In the genomic region with DNA sequence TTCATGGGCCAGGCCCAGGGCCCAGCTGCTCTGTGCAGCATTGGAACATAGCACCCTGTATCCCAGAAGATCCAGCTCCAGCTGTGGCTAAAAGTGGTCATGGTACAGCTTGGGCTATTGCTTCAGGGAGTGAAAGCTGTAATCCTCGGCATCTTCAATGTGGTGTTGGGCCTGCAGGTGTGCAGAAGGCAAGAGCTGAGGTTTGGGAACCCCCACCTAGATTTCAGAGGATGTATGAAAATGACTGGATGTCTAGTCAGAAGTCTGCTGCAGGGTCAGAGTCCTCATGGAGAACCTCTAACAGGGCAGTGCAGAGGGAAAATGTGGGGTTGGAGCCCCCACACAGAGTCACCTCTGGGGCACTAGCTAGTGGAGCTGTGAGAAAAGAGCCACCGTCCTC, we compare ENCODE assay signal across 29 cellular contexts.
DNase-seq lines count a peak whose midpoint lies in the region; ATAC-seq and TF ChIP-seq lines count a peak whose summit lies in the region.
"Had no signal": no experiment of that assay in that cellular context is flagged by ENCODE, and none has a peak within 500 bp of the region (broad histone marks: within the 10 kb centered on the region; RNA-seq: fewer than 3 reads in every experiment).

No MANE protein-coding gene starts in this region.

- peaks cover 0 to 13% (median 6%) of the 10 kb centered on the region in 8 donors for H3K9me3 Mint-ChIP-seq in CD4-positive, alpha-beta memory T cell

- no peaks in the 10 kb centered on the region for H3K36me3 ChIP-seq in left lung
- H3K36me3 ChIP-seq in CD4-positive, alpha-beta memory T cell (ENCODE audit: insufficient read depth, low read length): no peaks in the 10 kb centered on the region
- H3K36me3 ChIP-seq in right lobe of liver: no peaks in the 10 kb centered on the region
- H3K36me3 ChIP-seq: BLaER1 treated with 17β-estradiol and CSF1 and Interleukin-3, amounts not matched to agents 10 nM and 100 nM; esophagus muscularis mucosa; sigmoid colon; thyroid gland; WERI-Rb-1 had no signal

- H3K4me3 Mint-ChIP-seq in CD4-positive, alpha-beta memory T cell: no peak overlapping the region
- H3K4me3 Mint-ChIP-seq: endodermal cell; stimulated activated naive CD8-positive, alpha-beta T cell treated with anti-CD3 and anti-CD28 coated beads, Interleukin-15, Interleukin-2, amounts not matched to agents 100 ng/mL and 50 ng/mL, for 24 hours had no signal

- ATAC-seq in GM18858 (IDR thresholded peaks at IDR 0.05; ENCODE audit: unreplicated experiment): peak; percentile 51
- ATAC-seq in GM21515 (IDR thresholded peaks at IDR 0.05; ENCODE audit: unreplicated experiment): peak; percentile 39
- peak; percentile 42 for ATAC-seq in HG02884 (IDR thresholded peaks at IDR 0.05; ENCODE audit: unreplicated experiment)
- peak; percentile 46 for ATAC-seq in HG03565 (IDR thresholded peaks at IDR 0.05; ENCODE audit: unreplicated experiment)
- no peak for ATAC-seq in left lung
- ATAC-seq in right lobe of liver: no peak
- ATAC-seq: HepG2, left cardiac atrium had no signal

- H3K4me1 Mint-ChIP-seq in CD4-positive, alpha-beta memory T cell: peaks cover 8 to 16% (median 13%) of the 10 kb centered on the region in 4 donors
- H3K4me1 Mint-ChIP-seq: endodermal cell had no signal

- POLR2A ChIA-PET in CD4-positive, alpha-beta memory T cell (lab: Charles Lee; ENCODE audit: partially characterized antibody): no interaction called here

- intact Hi-C loops in left lung (cut with DNase I) (no loop called here), right lobe of liver (cut with DNase I) (no loop called here)
- intact Hi-C loops in CD4-positive, alpha-beta memory T cell (cut with micrococcal nuclease): no loop called here

- H3K27ac Mint-ChIP-seq in CD4-positive, alpha-beta memory T cell: no peak overlapping the region
- H3K27ac Mint-ChIP-seq: endodermal cell; progenitor cell of endocrine pancreas; stimulated activated naive CD8-positive, alpha-beta T cell treated with anti-CD3 and anti-CD28 coated beads, Interleukin-15, Interleukin-2, amounts not matched to agents 100 ng/mL and 50 ng/mL, for 24 hours had no signal

- H3K4me3 ChIP-seq in left lung: no peak overlapping the region
- no peak overlapping the region for H3K4me3 ChIP-seq in CD4-positive, alpha-beta memory T cell (ENCODE audit: low read length in 2 of 2)
- no peak overlapping the region for H3K4me3 ChIP-seq in right lobe of liver
- H3K4me3 ChIP-seq: BLaER1 treated with 17β-estradiol and CSF1 and Interleukin-3, amounts not matched to agents 10 nM and 100 nM; esophagus muscularis mucosa; sigmoid colon; thyroid gland had no signal

- TF ChIP-seq CTCF in left lung (IDR thresholded peaks at IDR 0.05): no peak
- TF ChIP-seq CTCF in right lobe of liver (IDR thresholded peaks at IDR 0.05): no peak

- CTCF ChIA-PET in CD4-positive, alpha-beta memory T cell (lab: Charles Lee; ENCODE audit: partially characterized antibody): interaction anchor here (0.7 kb wide), 1 partner anchor 19 kb away, joined by 3 read pairs; no protein-coding TSS in a partner anchor

- no CpG with 5 or more reads among the region's 2 CpGs for WGBS in right lobe of liver (ENCODE audit: insufficient coverage, low coverage, low lambda C conversion rate, missing lambda C conversion rate)

- no peaks in the 10 kb centered on the region for H3K4me1 ChIP-seq in left lung
- peaks cover 13% of the 10 kb centered on the region for H3K4me1 ChIP-seq in CD4-positive, alpha-beta memory T cell (ENCODE audit: insufficient read depth, low read length)
- H3K4me1 ChIP-seq in right lobe of liver: no peaks in the 10 kb centered on the region

- H3K27me3 ChIP-seq in left lung (no peaks in the 10 kb centered on the region), right lobe of liver (no peaks in the 10 kb centered on the region)
- H3K27me3 ChIP-seq in CD4-positive, alpha-beta memory T cell (ENCODE audit: insufficient read depth, low read length): no peaks in the 10 kb centered on the region
- H3K27me3 ChIP-seq: BLaER1 treated with 17β-estradiol and CSF1 and Interleukin-3, amounts not matched to agents 10 nM and 100 nM; esophagus muscularis mucosa; sigmoid colon; thyroid gland had no signal

- no peak for DNase-seq in left lung
- DNase-seq in CD4-positive, alpha-beta memory T cell: no peak
- DNase-seq in right lobe of liver: no peak
- DNase-seq in amygdala (lab: John Stamatoyannopoulos, UW): no peak
- DNase-seq: activated CD4-positive, alpha-beta T cell treated with anti-CD3 and anti-CD28 coated beads, Interleukin-2, amount 50 U/mL, for 1 hour; activated naive CD4-positive, alpha-beta T cell treated with anti-CD3 and anti-CD28 coated beads, Interleukin-2, amount 50 U/mL, for 16 hours; Calu3; cortex of kidney; endodermal cell; foreskin melanocyte; GOT3; left cardiac atrium; NCI-H1105; NCI-H2029; NCI-H226; NCI-H774; sigmoid colon; stimulated activated CD4-positive, alpha-beta T cell treated with anti-CD3 and anti-CD28 coated beads, Interleukin-15, amount 100 ng/mL, for 24 hours; thyroid gland; WERI-Rb-1 had no signal

- peaks cover 0 to 4% of the 10 kb centered on the region in 2 donors for H3K36me3 Mint-ChIP-seq in CD4-positive, alpha-beta memory T cell

- no peak for TF ChIP-seq POLR2A in right lobe of liver (IDR thresholded peaks at IDR 0.05)

- H3K27me3 Mint-ChIP-seq in CD4-positive, alpha-beta memory T cell: no peaks in the 10 kb centered on the region
- H3K27me3 Mint-ChIP-seq: progenitor cell of endocrine pancreas; stimulated activated naive CD8-positive, alpha-beta T cell treated with anti-CD3 and anti-CD28 coated beads, Interleukin-15, Interleukin-2, amounts not matched to agents 100 ng/mL and 50 ng/mL, for 24 hours had no signal

- peaks cover 0 to 9% of the 10 kb centered on the region in 2 donors for H3K9me3 ChIP-seq in left lung
- no peaks in the 10 kb centered on the region for H3K9me3 ChIP-seq in CD4-positive, alpha-beta memory T cell (ENCODE audit: control insufficient read depth in 1 of 2, low read length in 2 of 2)
- H3K9me3 ChIP-seq in right lobe of liver: no peaks in the 10 kb centered on the region

- H3K27ac ChIP-seq in left lung (no peak overlapping the region), right lobe of liver (no peak overlapping the region)
- no peak overlapping the region for H3K27ac ChIP-seq in CD4-positive, alpha-beta memory T cell (ENCODE audit: low read depth, low read length)
- H3K27ac ChIP-seq: BLaER1 treated with 17β-estradiol and CSF1 and Interleukin-3, amounts not matched to agents 10 nM and 100 nM; esophagus muscularis mucosa; sigmoid colon; thyroid gland; WERI-Rb-1 had no signal

Comparison
In these comparisons a context has a peak if more than half of its experiments do, and no peak if none do; other contexts are left out.
1. ATAC-seq: peak in GM18858 (single experiment), GM21515 (single experiment), HG02884 (single experiment) and HG03565 (single experiment); none in left lung (single experiment) and right lobe of liver (0 of 4).